ENCODE assay signal across 35 cellular contexts in genomic region chr14:92627707-92628215, GRCh38.
"Had no signal": no experiment of that assay in that cellular context is flagged by ENCODE, and none has a peak within 500 bp of the region (broad histone marks: within the 10 kb centered on the region; RNA-seq: fewer than 3 reads in every experiment).

No MANE protein-coding gene starts in this region.

- H3K4me3 Mint-ChIP-seq: activated CD4-positive, alpha-beta T cell treated with anti-CD3 and anti-CD28 coated beads for 36 hours; activated CD8-positive, alpha-beta memory T cell treated with anti-CD3 and anti-CD28 coated beads, Interleukin-2, amount 10 ng/mL, durations not matched to agents 7 days and 5 days; activated CD8-positive, alpha-beta T cell treated with anti-CD3 and anti-CD28 coated beads, Interleukin-2, amount 10 ng/mL, durations not matched to agents 7 days and 5 days; activated naive CD4-positive, alpha-beta T cell treated with anti-CD3 and anti-CD28 coated beads, Interleukin-2, amount 50 U/mL, for 24 hours; activated naive CD8-positive, alpha-beta T cell treated with anti-CD3 and anti-CD28 coated beads, Interleukin-2, amount 50 U/mL, for 24 hours; central memory CD8-positive, alpha-beta T cell; nephron progenitor cell; stimulated activated naive B cell treated with anti-CD40 and anti-IgM and Interleukin-4, amounts not matched to agents 10 μg/mL and 1 μg/mL and 100 μg/mL, for 72 hours had no signal

- H3K27me3 Mint-ChIP-seq: activated CD4-positive, alpha-beta T cell treated with anti-CD3 and anti-CD28 coated beads for 36 hours; activated CD8-positive, alpha-beta memory T cell treated with anti-CD3 and anti-CD28 coated beads, Interleukin-2, amount 10 ng/mL, durations not matched to agents 7 days and 5 days; activated naive CD4-positive, alpha-beta T cell treated with anti-CD3 and anti-CD28 coated beads, Interleukin-2, amount 50 U/mL, for 24 hours; activated naive CD8-positive, alpha-beta T cell treated with anti-CD3 and anti-CD28 coated beads, Interleukin-2, amount 50 U/mL, for 24 hours; central memory CD8-positive, alpha-beta T cell; stimulated activated naive B cell treated with anti-CD40 and anti-IgM and Interleukin-4, amounts not matched to agents 10 μg/mL and 1 μg/mL and 100 μg/mL, for 72 hours had no signal

- H3K27me3 ChIP-seq: breast epithelium, pancreas, stomach, thyroid gland, upper lobe of left lung, vagina had no signal

- H3K4me3 ChIP-seq: breast epithelium, left ventricle myocardium inferior, lung, pancreas, prostate gland, skin epidermis, stomach, thyroid gland, upper lobe of left lung, vagina had no signal

- H3K9me3 Mint-ChIP-seq: activated naive CD4-positive, alpha-beta T cell treated with anti-CD3 and anti-CD28 coated beads, Interleukin-2, amount 50 U/mL, for 24 hours had no signal

- H3K36me3 ChIP-seq: breast epithelium, pancreas, prostate gland, thyroid gland had no signal

- H3K4me1 ChIP-seq: breast epithelium, pancreas, prostate gland, thyroid gland had no signal

- FAIRE-seq: colon, endometrium, frontal cortex, islet of Langerhans, pancreas, TTC549 had no signal

- H3K9me3 ChIP-seq: pancreas, prostate gland, thyroid gland, vagina had no signal

- DNase-seq: activated CD4-positive, alpha-beta T cell treated with anti-CD3 and anti-CD28 coated beads for 36 hours; activated CD4-positive, CD25-positive, alpha-beta regulatory T cell; activated CD8-positive, alpha-beta memory T cell treated with anti-CD3 and anti-CD28 coated beads, Interleukin-2, amount 10 ng/mL, durations not matched to agents 7 days and 5 days; activated CD8-positive, alpha-beta T cell treated with anti-CD3 and anti-CD28 coated beads, Interleukin-2, amount 10 ng/mL, durations not matched to agents 7 days and 5 days; activated naive CD8-positive, alpha-beta T cell treated with anti-CD3 and anti-CD28 coated beads, Interleukin-2, amount 50 U/mL, for 24 hours; activated T-cell treated with anti-CD3 and anti-CD28 coated beads, Interleukin-2, amount 50 U/mL, for 48 hours; dermis blood vessel endothelial cell; effector CD4-positive, alpha-beta T cell; left ventricle myocardium inferior; mesendoderm; nephron progenitor cell; nucleus accumbens; pancreas; retina; stimulated activated CD4-positive, alpha-beta T cell treated with anti-CD3 and anti-CD28 coated beads, Interleukin-4, amount 100 ng/mL, for 24 hours; stimulated activated CD8-positive, alpha-beta memory T cell treated with anti-CD3 and anti-CD28 coated beads, Interleukin-4, amount 100 ng/mL, for 48 hours; stimulated activated naive B cell treated with anti-CD40 and anti-IgM and Interleukin-4, amounts not matched to agents 10 μg/mL and 1 μg/mL and 100 μg/mL, for 72 hours; stomach; T-helper 9 cell; thyroid gland; upper lobe of left lung had no signal

- H3K27ac Mint-ChIP-seq: activated CD4-positive, alpha-beta T cell treated with anti-CD3 and anti-CD28 coated beads for 36 hours; activated CD8-positive, alpha-beta memory T cell treated with anti-CD3 and anti-CD28 coated beads, Interleukin-2, amount 10 ng/mL, durations not matched to agents 7 days and 5 days; activated naive CD4-positive, alpha-beta T cell treated with anti-CD3 and anti-CD28 coated beads, Interleukin-2, amount 50 U/mL, for 24 hours; activated naive CD8-positive, alpha-beta T cell treated with anti-CD3 and anti-CD28 coated beads, Interleukin-2, amount 50 U/mL, for 24 hours; activated T-helper 2 cell treated with anti-CD3 and anti-CD28 coated beads, Interferon-gamma antibody, Interleukin-2, Interleukin-4, amounts not matched to agents 10 μg/mL and 5 μg/mL and 100 μg/mL, durations not matched to agents 14 hours and 24 hours and 36 hours; nephron progenitor cell; stimulated activated naive B cell treated with anti-CD40 and anti-IgM and Interleukin-4, amounts not matched to agents 10 μg/mL and 1 μg/mL and 100 μg/mL, for 72 hours had no signal

- H3K27ac ChIP-seq: breast epithelium, left ventricle myocardium inferior, pancreas, prostate gland, skin epidermis, stomach, thyroid gland, upper lobe of left lung, vagina had no signal

- ATAC-seq: activated CD4-positive, alpha-beta T cell treated with anti-CD3 and anti-CD28 coated beads for 36 hours; activated CD8-positive, alpha-beta memory T cell treated with anti-CD3 and anti-CD28 coated beads, Interleukin-2, amount 10 ng/mL, durations not matched to agents 7 days and 5 days; activated CD8-positive, alpha-beta T cell treated with anti-CD3 and anti-CD28 coated beads, Interleukin-2, amount 10 ng/mL, durations not matched to agents 7 days and 5 days; activated naive CD8-positive, alpha-beta T cell treated with anti-CD3 and anti-CD28 coated beads, Interleukin-2, amount 50 U/mL, for 24 hours; pancreas; sciatic nerve; stimulated activated naive B cell treated with anti-CD40 and anti-IgM and Interleukin-4, amounts not matched to agents 10 μg/mL and 1 μg/mL and 100 μg/mL, for 72 hours had no signal
